Comparison of ENCODE assay signal across 8 cellular contexts in the genomic region with DNA sequence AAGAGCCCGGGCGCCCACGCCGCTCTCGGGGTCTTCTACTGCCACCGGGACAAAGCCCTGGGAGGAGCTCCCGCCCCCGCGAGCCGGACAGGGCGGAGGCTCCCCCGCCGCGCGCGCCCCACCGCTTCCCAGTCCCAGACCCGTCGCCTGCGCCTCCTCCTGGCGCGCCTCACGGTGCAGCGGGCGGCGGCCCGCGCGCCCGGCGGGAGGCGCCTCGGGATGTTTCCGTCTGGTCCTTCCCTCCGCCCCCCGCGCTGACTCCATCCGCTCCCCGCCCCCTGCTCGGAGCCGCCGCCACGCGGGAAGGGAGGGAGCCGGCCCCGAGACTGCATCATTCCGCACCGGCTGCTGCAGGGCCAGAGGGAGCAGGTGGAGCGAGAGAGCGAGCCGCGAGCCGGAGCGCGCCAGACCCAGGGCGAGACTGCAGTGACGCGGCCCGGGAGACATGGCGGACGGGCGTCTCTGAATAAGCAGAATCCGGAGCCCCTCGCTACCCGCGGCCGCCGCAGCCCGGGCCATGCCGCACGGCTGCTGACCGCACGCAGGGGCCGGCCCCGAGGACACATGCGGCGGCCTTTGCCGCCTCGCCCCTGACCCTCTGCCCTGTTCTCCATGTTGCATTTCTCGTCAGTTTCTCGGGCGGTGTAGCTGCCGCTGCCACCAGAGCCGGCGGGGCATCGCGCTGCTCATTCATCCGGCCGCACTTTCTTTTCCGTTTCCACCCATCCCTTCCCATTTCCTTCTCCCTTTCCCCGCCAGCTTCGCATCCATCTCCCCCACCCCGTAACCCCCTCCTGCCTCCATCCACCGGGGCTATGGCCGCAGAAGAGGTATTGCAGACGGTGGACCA. TPM values are rescaled to one million over a fixed set of nuclear protein-coding genes. Genes with fewer than 3 reads are reported as not detected.
A peak's percentile ranks its signal among the peaks of the same experiment; 100 is the strongest.
DNase-seq lines count a peak whose midpoint lies in the region; ATAC-seq, FAIRE-seq and TF ChIP-seq lines count a peak whose summit lies in the region.

A gene (plus strand): TSS at position 331 of the 850 bp plus-strand sequence. CDS start 485 bp downstream, at position 816.

- peaks cover 0 to 17% (median 2%) of the 10 kb centered on the region in 3 donors for H3K27me3 ChIP-seq in psoas muscle (ENCODE audit: insufficient read depth in 3 of 3, low read length in 2 of 3)

- no peaks in the 10 kb centered on the region for H3K9me3 Mint-ChIP-seq in T-helper 1 cell treated with Interleukin-12 subunit alpha and Interleukin-12 subunit beta and Interleukin-4 antibody, amounts not matched to agents 30 μg/mL and 1 μg/mL, for 36 hours

- DNase-seq in NCI-H1105 treated with DMSO at 0.1 percent for 48 hours (lab: John Stamatoyannopoulos, UW) (peak; percentile 81), amniotic stem cell (lab: John Stamatoyannopoulos, UW) (peak; percentile 65), left cardiac atrium (peak; percentile 91), psoas muscle (peak; percentile 90 to 91), urothelium cell line (ENCODE audit: low spot score) (peak; percentile 92)

- ATAC-seq in HG02623 (IDR thresholded peaks at IDR 0.05; ENCODE audit: unreplicated experiment): peak; percentile 73
- ATAC-seq in left cardiac atrium: peak; percentile 97 to 98
- ATAC-seq in psoas muscle: peak; percentile 81 to 95 (median 92)

- no peaks in the 10 kb centered on the region for H3K36me3 ChIP-seq in psoas muscle (ENCODE audit: insufficient read depth in 1 of 2, low read depth in 1 of 2)

- H3K4me3 ChIP-seq in GM12875 (ENCODE audit: low read depth, low read length): peak within 1 kb of the TSS; percentile 71
- H3K4me3 ChIP-seq in psoas muscle: peak within 1 kb of the TSS; percentile 85

- H3K27ac ChIP-seq in psoas muscle: peak within 1 kb of the TSS; percentile 70

- peak; percentile 74 for FAIRE-seq in urothelium cell line (lab: Jason Lieb, UNC)

- H3K27ac Mint-ChIP-seq in T-helper 1 cell treated with Interleukin-12 subunit alpha and Interleukin-12 subunit beta and Interleukin-4 antibody, amounts not matched to agents 30 μg/mL and 1 μg/mL, for 36 hours: peak within 1 kb of the TSS; percentile 89

- peaks cover 3% of the 10 kb centered on the region for H3K36me3 Mint-ChIP-seq in T-helper 1 cell treated with Interleukin-12 subunit alpha and Interleukin-12 subunit beta and Interleukin-4 antibody, amounts not matched to agents 30 μg/mL and 1 μg/mL, for 36 hours (ENCODE audit: low read depth)

- 0 to 1% (median 0%) methylated on average over 72 to 96 of the region's 96 CpGs for WGBS in psoas muscle, 3 donors

- peaks cover 9% of the 10 kb centered on the region for H3K27me3 Mint-ChIP-seq in T-helper 1 cell treated with Interleukin-12 subunit alpha and Interleukin-12 subunit beta and Interleukin-4 antibody, amounts not matched to agents 30 μg/mL and 1 μg/mL, for 36 hours (ENCODE audit: low read depth)

- intact Hi-C loops in left cardiac atrium (cut with DNase I) (no loop called here), psoas muscle (cut with DNase I) (no loop called here)

- peak; percentile 54 for TF ChIP-seq CTCF in GM12875 (IDR thresholded peaks at IDR 0.05; ENCODE audit: borderline replicate concordance, insufficient read depth, low read depth, low read length)
- TF ChIP-seq CTCF in psoas muscle (IDR thresholded peaks at IDR 0.05): peak; percentile 22

- no peaks in the 10 kb centered on the region for H3K9me3 ChIP-seq in psoas muscle

- peak within 1 kb of the TSS; percentile 96 for H3K4me3 Mint-ChIP-seq in T-helper 1 cell treated with Interleukin-12 subunit alpha and Interleukin-12 subunit beta and Interleukin-4 antibody, amounts not matched to agents 30 μg/mL and 1 μg/mL, for 36 hours

- peaks cover 29% of the 10 kb centered on the region for H3K4me1 Mint-ChIP-seq in T-helper 1 cell treated with Interleukin-12 subunit alpha and Interleukin-12 subunit beta and Interleukin-4 antibody, amounts not matched to agents 30 μg/mL and 1 μg/mL, for 36 hours (ENCODE audit: low read depth)

- peaks cover 5% of the 10 kb centered on the region for H3K4me1 ChIP-seq in psoas muscle

RNA-seq across cellular contexts. Expression of the gene that starts here (rescaled TPM):
- total RNA-seq in left cardiac atrium (10 to 100 TPM in 1 of 2 donors, 1 to 10 TPM in 1; 5.6 to 14.6 TPM), psoas muscle (1 to 10 TPM; 2.8 to 9.8 (median 4.5) TPM)
- polyA plus RNA-seq in psoas muscle: 1 to 10 TPM in 1 of 3 donors, under 1 TPM in 2; 0.55 to 2.1 (median 0.99) TPM

Comparison
In these comparisons a context has a peak if more than half of its experiments do, and no peak if none do; other contexts are left out.
1. Peak in every context shown above with its lines: DNase-seq, ATAC-seq, H3K4me3 ChIP-seq and H3K27ac ChIP-seq.